In the genomic region with DNA sequence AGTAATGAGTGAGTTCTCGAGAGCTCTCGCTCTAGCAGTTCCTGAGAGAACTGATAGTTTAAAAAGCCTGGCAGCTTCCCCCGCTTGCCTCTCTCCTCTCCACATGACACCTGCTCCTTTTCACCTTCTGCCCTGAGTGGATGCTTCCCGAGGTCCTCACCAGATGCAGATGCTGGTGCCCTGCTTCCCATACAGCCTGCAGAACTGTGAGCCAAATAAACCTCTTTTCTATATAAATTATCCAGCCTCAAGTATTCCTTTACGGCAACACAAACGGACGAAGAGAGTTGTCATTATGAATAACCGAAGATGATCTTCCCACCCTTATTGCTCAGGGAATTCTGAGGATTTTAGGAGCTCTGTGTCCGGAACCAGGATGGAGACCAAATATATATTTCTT, we compare ENCODE assay signal across 28 cellular contexts.
"Had no signal": no experiment of that assay in that cellular context is flagged by ENCODE, and none has a peak within 500 bp of the region (broad histone marks: within the 10 kb centered on the region; RNA-seq: fewer than 3 reads in every experiment).

No MANE protein-coding gene starts in this region.

- DNase-seq: colonic mucosa; cortex of kidney; dermis blood vessel endothelial cell; dorsolateral prefrontal cortex; effector CD4-positive, alpha-beta T cell; effector CD8-positive, alpha-beta T cell; effector memory CD4-positive, alpha-beta T cell; effector memory CD8-positive, alpha-beta T cell; endodermal cell; erythroblast; esophagus squamous epithelium; foreskin fibroblast; foreskin keratinocyte; foreskin melanocyte; gastrocnemius medialis; glutamatergic neuron; head of caudate nucleus; heart left ventricle; heart right ventricle had no signal

- FAIRE-seq: colon, endometrium, endothelial cell of umbilical vein, frontal cortex had no signal

- H3K9me3 ChIP-seq: colonic mucosa had no signal

- H3K4me3 ChIP-seq: colonic mucosa, coronary artery, dorsolateral prefrontal cortex, esophagus muscularis mucosa, esophagus squamous epithelium, gastrocnemius medialis, gastroesophageal sphincter, heart left ventricle, heart right ventricle had no signal

- H3K27ac ChIP-seq: colonic mucosa, coronary artery, dorsolateral prefrontal cortex, epithelial cell of prostate, esophagus muscularis mucosa, esophagus squamous epithelium, foreskin keratinocyte, gastrocnemius medialis, gastroesophageal sphincter, heart left ventricle, heart right ventricle had no signal

- H3K27me3 ChIP-seq: colonic mucosa, dorsolateral prefrontal cortex, heart left ventricle had no signal

- H3K36me3 ChIP-seq: colonic mucosa, esophagus muscularis mucosa, esophagus squamous epithelium, gastrocnemius medialis, gastroesophageal sphincter, heart left ventricle, heart right ventricle had no signal

- H3K4me1 ChIP-seq: colonic mucosa, foreskin keratinocyte, gastrocnemius medialis, gastroesophageal sphincter, heart left ventricle had no signal

- ATAC-seq: effector memory CD8-positive, alpha-beta T cell; esophagus mucosa; foreskin keratinocyte; gastrocnemius medialis; gastroesophageal sphincter; heart left ventricle; heart right ventricle had no signal
